In the genomic region with DNA sequence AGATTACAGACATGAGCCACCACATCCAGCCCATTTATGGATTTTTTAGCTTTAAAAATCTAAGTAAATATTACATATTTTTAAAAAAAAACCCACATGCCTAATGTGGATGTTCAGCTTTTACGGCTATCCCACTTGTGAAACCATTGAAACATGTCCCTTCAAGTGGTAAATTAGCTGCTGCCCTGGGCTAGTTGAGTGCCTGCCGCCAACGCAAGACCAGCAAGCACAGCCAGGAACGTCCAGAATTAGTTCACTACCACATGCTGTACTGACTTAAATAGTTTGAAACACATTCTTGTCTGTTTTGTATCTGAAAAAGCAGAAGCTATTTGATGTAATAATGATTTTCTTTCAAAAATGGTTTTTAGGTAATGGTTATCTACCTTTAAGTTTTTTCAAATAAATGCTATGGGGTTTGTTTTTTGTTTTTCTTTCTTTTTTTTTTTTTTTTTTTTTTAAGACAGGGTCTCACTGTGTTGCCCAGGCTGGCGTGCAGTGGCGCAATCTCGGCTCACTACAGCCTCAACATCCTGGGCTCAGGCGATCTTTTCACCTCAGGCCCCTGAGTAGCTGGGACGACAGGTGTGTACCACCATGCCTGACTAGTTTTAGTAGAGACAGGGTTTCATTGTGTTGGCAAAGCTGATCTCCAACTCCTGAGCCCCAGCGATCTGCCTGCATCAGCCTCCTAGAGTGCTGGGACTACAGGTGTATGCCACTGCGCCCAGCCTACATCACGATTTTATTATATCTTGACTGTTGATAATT, we compare ENCODE assay signal across 17 cellular contexts. TPM values are rescaled to one million over a fixed set of nuclear protein-coding genes. Genes with fewer than 3 reads are reported as not detected.
DNase-seq lines count a peak whose midpoint lies in the region; ATAC-seq and TF ChIP-seq lines count a peak whose summit lies in the region.
"Had no signal": no experiment of that assay in that cellular context is flagged by ENCODE, and none has a peak within 500 bp of the region (broad histone marks: within the 10 kb centered on the region; RNA-seq: fewer than 3 reads in every experiment).

No MANE protein-coding gene starts in this region.

- ATAC-seq in HG03159 (IDR thresholded peaks at IDR 0.05; ENCODE audit: unreplicated experiment) = no peak
- no peak for ATAC-seq in esophagus mucosa
- ATAC-seq: naive thymus-derived CD4-positive, alpha-beta T cell had no signal

- peaks cover 4% of the 10 kb centered on the region for H3K36me3 ChIP-seq in neutrophil

- DNase-seq in DMS79 treated with DMSO at 0.1 percent for 48 hours (lab: John Stamatoyannopoulos, UW) (peak; percentile 90), NCI-H1105 (lab: John Stamatoyannopoulos, UW) (peak; percentile 21), choroid plexus epithelial cell (ENCODE audit: low read depth) (peak; percentile 19), hippocampal formation (lab: John Stamatoyannopoulos, UW) (no peak)
- DNase-seq: activated naive CD4-positive, alpha-beta T cell treated with anti-CD3 and anti-CD28 coated beads, Interleukin-2, amount 10 ng/mL, durations not matched to agents 7 days and 5 days; caudate nucleus; CD8-positive, alpha-beta memory T cell; GM23248; Kasumi-1; naive thymus-derived CD4-positive, alpha-beta T cell; NCI-H2029 treated with DMSO at 0.1 percent for 48 hours; OCI-M1; retina; WERI-Rb-1 had no signal

- no peaks in the 10 kb centered on the region for H3K27me3 ChIP-seq in neutrophil

- TF ChIP-seq CTCF in choroid plexus epithelial cell (conservative IDR thresholded peaks at IDR 0.05; ENCODE audit: low read depth, low read length) (no peak), neutrophil (IDR thresholded peaks at IDR 0.05) (no peak)

- H3K4me1 ChIP-seq in neutrophil (ENCODE audit: control insufficient read depth in 1 of 2, insufficient read depth in 1 of 2, low read depth in 1 of 2, low read length in 1 of 2) = peaks cover 37 to 42% of the 10 kb centered on the region in 2 experiments

- H3K27ac ChIP-seq in neutrophil = peak overlapping the region; percentile 47
- H3K27ac ChIP-seq: GM23248, WERI-Rb-1 had no signal

- no peaks in the 10 kb centered on the region for H3K9me3 ChIP-seq in neutrophil

- H3K4me3 ChIP-seq in choroid plexus epithelial cell (ENCODE audit: low read depth, low read length) = no peak overlapping the region
- H3K4me3 ChIP-seq in neutrophil (ENCODE audit: low read depth in 1 of 2, low read length in 1 of 2) = no peak overlapping the region
- H3K4me3 ChIP-seq: GM23248 had no signal

RNA-seq across cellular contexts. Expression of a gene that starts 57.0 kb away (rescaled TPM):
- 7.9 TPM for total RNA-seq in esophagus mucosa
- total RNA-seq: naive thymus-derived CD4-positive, alpha-beta T cell had no signal

Comparison
In these comparisons a context has a peak if more than half of its experiments do, and no peak if none do; other contexts are left out.
1. DNase-seq: peak in DMS79 treated with DMSO at 0.1 percent for 48 hours (single experiment), NCI-H1105 (single experiment) and choroid plexus epithelial cell (single experiment); none in hippocampal formation (0 of 2).